Comparison of ENCODE assay signal across 1 cellular context in genomic region chr16:22282254-22282892, GRCh38.
A peak's percentile ranks its signal among the peaks of the same experiment; 100 is the strongest.
TF ChIP-seq lines count a peak whose summit lies in the region.

No MANE protein-coding gene starts in this region.

TF ChIP-seq in K562, 482 proteins besides CTCF, POLR2A, EP300 and RAD21 (continued from another document):
- TF ChIP-seq HMGXB4 (CRISPR knock-in tag; IDR thresholded peaks at IDR 0.05): no peak
- TF ChIP-seq FOXP1 (CRISPR knock-in tag; IDR thresholded peaks at IDR 0.05): no peak
- TF ChIP-seq KLF10 (CRISPR knock-in tag; IDR thresholded peaks at IDR 0.05): no peak
- TF ChIP-seq U2AF2 (optimal IDR thresholded peaks at IDR 0.05; ENCODE audit: low read depth, low read length): no peak
- no peak for TF ChIP-seq YY1 (IDR thresholded peaks at IDR 0.05; ENCODE audit: borderline replicate concordance in 1 of 3, control insufficient read depth in 1 of 3, extremely low read depth in 1 of 3, insufficient read depth in 3 of 3, insufficient read length in 1 of 3, insufficient replicate concordance in 2 of 3, low read depth in 1 of 3, low read length in 2 of 3)
- TF ChIP-seq TAF7 (tag; IDR thresholded peaks at IDR 0.05): no peak
- peak in 1 of 2 experiments; percentile 88 for TF ChIP-seq AFF1 (IDR thresholded peaks at IDR 0.05; ENCODE audit: low read depth in 1 of 2, partially characterized antibody in 2 of 2)
- no peak for TF ChIP-seq GABPB2 (CRISPR knock-in tag; conservative IDR thresholded peaks at IDR 0.05)
- TF ChIP-seq IRF1 (CRISPR knock-in tag; IDR thresholded peaks at IDR 0.05; ENCODE audit: borderline replicate concordance): no peak
TF ChIP-seq in K562: peak in this region for 125.
